ENCODE assay signal across 10 cellular contexts in the genomic region with DNA sequence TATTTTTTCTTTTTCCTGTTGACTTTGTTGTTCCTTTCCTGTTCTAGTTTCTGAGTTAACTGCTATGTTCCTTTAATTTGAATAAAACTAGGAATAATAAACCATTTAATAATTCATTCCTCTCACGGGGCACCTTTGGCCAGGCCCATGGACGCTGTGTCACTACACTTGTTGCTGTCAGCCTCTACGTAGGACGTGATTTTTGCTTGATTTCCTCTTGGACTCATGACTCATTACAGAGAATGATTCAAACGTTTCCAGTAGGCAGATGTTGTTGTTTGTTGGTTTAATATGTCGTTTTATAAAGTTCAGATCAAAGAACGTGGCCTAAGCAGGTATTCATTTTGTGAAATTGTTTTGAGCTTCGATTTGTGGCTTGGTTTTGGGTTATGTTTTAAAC. TPM values are rescaled to one million over a fixed set of nuclear protein-coding genes. Genes with fewer than 3 reads are reported as not detected.
DNase-seq lines count a peak whose midpoint lies in the region; ATAC-seq and TF ChIP-seq lines count a peak whose summit lies in the region.
"Had no signal": no experiment of that assay in that cellular context is flagged by ENCODE, and none has a peak within 500 bp of the region (broad histone marks: within the 10 kb centered on the region; RNA-seq: fewer than 3 reads in every experiment).

No MANE protein-coding gene starts in this region.

- no peaks in the 10 kb centered on the region for H3K27me3 Mint-ChIP-seq in CD4-positive, alpha-beta T cell
- no peaks in the 10 kb centered on the region for H3K27me3 Mint-ChIP-seq in activated naive CD8-positive, alpha-beta T cell treated with anti-CD3 and anti-CD28 coated beads for 36 hours
- no peaks in the 10 kb centered on the region for H3K27me3 Mint-ChIP-seq in memory B cell

- TF ChIP-seq CTCF in CD4-positive, alpha-beta T cell (IDR thresholded peaks at IDR 0.05), result no peak

- CTCF ChIA-PET in CD4-positive, alpha-beta T cell (lab: Charles Lee), result no interaction called here

- ATAC-seq in CD4-positive, alpha-beta T cell (ENCODE audit: poor library complexity), result peak; percentile 33
- no peak for ATAC-seq in memory B cell (ENCODE audit: low read depth)
- ATAC-seq in GM21381 (IDR thresholded peaks at IDR 0.05; ENCODE audit: unreplicated experiment), result no peak
- no peak for ATAC-seq in GM18502 (IDR thresholded peaks at IDR 0.05; ENCODE audit: poor library complexity, unreplicated experiment)
- ATAC-seq in GM18870 (IDR thresholded peaks at IDR 0.05; ENCODE audit: unreplicated experiment), result no peak
- ATAC-seq: foreskin keratinocyte had no signal

- H3K27ac ChIP-seq in CD4-positive, alpha-beta T cell (ENCODE audit: low read depth, low read length), result peak overlapping the region; percentile 42
- H3K27ac ChIP-seq: foreskin keratinocyte, tibial artery had no signal

- H3K27me3 ChIP-seq in CD4-positive, alpha-beta T cell (ENCODE audit: control insufficient read depth, insufficient read depth, low read length), result no peaks in the 10 kb centered on the region

- H3K4me3 Mint-ChIP-seq in CD4-positive, alpha-beta T cell, result peak overlapping the region; percentile 78
- H3K4me3 Mint-ChIP-seq in activated naive CD8-positive, alpha-beta T cell treated with anti-CD3 and anti-CD28 coated beads for 36 hours, result peak overlapping the region; percentile 71
- H3K4me3 Mint-ChIP-seq in memory B cell, result peak overlapping the region; percentile 85

- peak in 3 of 10 experiments; percentile 25 to 38 (median 36) for DNase-seq in CD4-positive, alpha-beta T cell
- DNase-seq in LHCN-M2 (ENCODE audit: low read depth) (peak; percentile 86), memory B cell (ENCODE audit: low spot score in 2 of 2) (no peak), NCI-H1436 (lab: John Stamatoyannopoulos, UW) (no peak)
- no peak for DNase-seq in activated naive CD8-positive, alpha-beta T cell treated with anti-CD3 and anti-CD28 coated beads for 36 hours

- POLR2A ChIA-PET in CD4-positive, alpha-beta T cell (lab: Charles Lee), result no interaction called here

- H3K36me3 Mint-ChIP-seq in CD4-positive, alpha-beta T cell (ENCODE audit: low read depth), result peaks cover 5% of the 10 kb centered on the region
- H3K36me3 Mint-ChIP-seq in activated naive CD8-positive, alpha-beta T cell treated with anti-CD3 and anti-CD28 coated beads for 36 hours, result no peaks in the 10 kb centered on the region
- H3K36me3 Mint-ChIP-seq in memory B cell, result no peaks in the 10 kb centered on the region

- no peaks in the 10 kb centered on the region for H3K9me3 ChIP-seq in CD4-positive, alpha-beta T cell (ENCODE audit: control insufficient read depth, low read length)
- H3K9me3 ChIP-seq: tibial artery had no signal

- H3K4me1 Mint-ChIP-seq in CD4-positive, alpha-beta T cell (ENCODE audit: low read depth), result peaks cover 50% of the 10 kb centered on the region
- H3K4me1 Mint-ChIP-seq in activated naive CD8-positive, alpha-beta T cell treated with anti-CD3 and anti-CD28 coated beads for 36 hours, result peaks cover 29% of the 10 kb centered on the region
- peaks cover 33% of the 10 kb centered on the region for H3K4me1 Mint-ChIP-seq in memory B cell

- intact Hi-C loops in CD4-positive, alpha-beta T cell (cut with DNase I, micrococcal nuclease), result loop anchor here (10.0 kb wide), 3 partner anchors 93 to 433 kb away; a partner anchor contains a TSS

- no peaks in the 10 kb centered on the region for H3K9me3 Mint-ChIP-seq in CD4-positive, alpha-beta T cell
- H3K9me3 Mint-ChIP-seq in activated naive CD8-positive, alpha-beta T cell treated with anti-CD3 and anti-CD28 coated beads for 36 hours, result no peaks in the 10 kb centered on the region
- H3K9me3 Mint-ChIP-seq in memory B cell, result no peaks in the 10 kb centered on the region

- H3K27ac Mint-ChIP-seq in CD4-positive, alpha-beta T cell, result peak overlapping the region; percentile 89
- H3K27ac Mint-ChIP-seq in activated naive CD8-positive, alpha-beta T cell treated with anti-CD3 and anti-CD28 coated beads for 36 hours, result peak overlapping the region; percentile 94
- peak overlapping the region; percentile 62 for H3K27ac Mint-ChIP-seq in memory B cell

RNA-seq across cellular contexts. Expression of a gene that starts 9.1 kb away (rescaled TPM):
- 10 to 100 TPM; 11.5 to 12.0 TPM for total RNA-seq in CD4-positive, alpha-beta T cell
- 21.0 and 21.8 TPM in 2 replicates for total RNA-seq in LHCN-M2 (2014; rRNA removed)
- polyA plus RNA-seq in LHCN-M2 (2012), result 7.7 TPM
- 10 to 100 TPM; 63.2 to 64.0 TPM for total RNA-seq in activated naive CD8-positive, alpha-beta T cell treated with anti-CD3 and anti-CD28 coated beads for 36 hours
